16 cellular contexts compared by ENCODE assay signal in the genomic region with DNA sequence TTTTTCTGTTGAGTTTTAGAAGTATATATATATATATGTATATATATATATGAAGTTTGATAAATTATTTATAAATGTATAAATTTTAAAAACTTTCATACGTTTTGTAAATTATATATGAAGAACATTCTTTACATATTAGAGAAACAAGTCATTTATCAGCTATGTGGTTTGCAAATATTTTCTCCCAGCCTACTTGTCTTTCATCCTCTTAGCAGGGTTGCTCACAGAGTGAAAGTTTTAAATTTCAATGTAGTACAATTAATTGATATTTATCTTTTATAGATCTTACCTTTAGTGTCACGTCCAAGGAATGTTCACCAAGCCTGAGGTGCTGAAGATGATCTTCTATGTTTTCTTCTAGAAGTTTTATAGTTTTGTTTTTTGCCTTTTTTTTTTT.
DNase-seq lines count a peak whose midpoint lies in the region; ATAC-seq, FAIRE-seq and TF ChIP-seq lines count a peak whose summit lies in the region.
"Had no signal": no experiment of that assay in that cellular context is flagged by ENCODE, and none has a peak within 500 bp of the region (broad histone marks: within the 10 kb centered on the region; RNA-seq: fewer than 3 reads in every experiment).

No MANE protein-coding gene starts in this region.

- DNase-seq in SJCRH30 (no peak), choroid plexus epithelial cell (ENCODE audit: low read depth) (peak; percentile 63), mesothelial cell of epicardium (ENCODE audit: low spot score in 2 of 2, unreplicated experiment in 2 of 2) (no peak), NCI-H524 (lab: John Stamatoyannopoulos, UW) (no peak), NCI-H2227 treated with DMSO at 0.1 percent for 48 hours (lab: John Stamatoyannopoulos, UW) (no peak)
- DNase-seq in activated CD8-positive, alpha-beta memory T cell treated with anti-CD3 and anti-CD28 coated beads for 24 hours, result no peak
- DNase-seq: C1 segment of cervical spinal cord; Karpas-422; NCI-H1105; NCI-H446; NK-92 treated with Interleukin-12 subunit alpha and Interleukin-12 subunit beta, amount 100 ng/mL, for 24 hours; SHP77 treated with DMSO at 0.1 percent for 48 hours had no signal

- peak; percentile 9 for FAIRE-seq in A204.1 (lab: Jason Lieb, UNC)
- FAIRE-seq: GM19239 had no signal

- no peaks in the 10 kb centered on the region for H3K27me3 Mint-ChIP-seq in mesothelial cell of epicardium (ENCODE audit: low read depth)

- H3K36me3 Mint-ChIP-seq in mesothelial cell of epicardium, result no peaks in the 10 kb centered on the region

- peak overlapping the region; percentile 22; the same call in 1 of the 2 replicates for H3K27ac ChIP-seq in SJCRH30
- H3K27ac ChIP-seq: 22Rv1 had no signal

- peak overlapping the region; percentile 87 for H3K27ac Mint-ChIP-seq in mesothelial cell of epicardium

- no peak for ATAC-seq in HG03159 (IDR thresholded peaks at IDR 0.05; ENCODE audit: unreplicated experiment)

- H3K4me1 Mint-ChIP-seq in mesothelial cell of epicardium, result peaks cover 22% of the 10 kb centered on the region

- TF ChIP-seq CTCF in choroid plexus epithelial cell (conservative IDR thresholded peaks at IDR 0.05; ENCODE audit: low read depth, low read length) (no peak), mesothelial cell of epicardium (IDR thresholded peaks at IDR 0.05; ENCODE audit: unreplicated experiment) (no peak)

- peaks cover 5% of the 10 kb centered on the region for H3K9me3 Mint-ChIP-seq in mesothelial cell of epicardium

- H3K36me3 ChIP-seq in SJCRH30, result no peaks in the 10 kb centered on the region

- H3K9me3 ChIP-seq in SJCRH30 (replicated peaks), result no peaks in the 10 kb centered on the region

- no peak overlapping the region for H3K4me3 Mint-ChIP-seq in mesothelial cell of epicardium

- peaks cover 20% of the 10 kb centered on the region for H3K4me1 ChIP-seq in SJCRH30

- no peak overlapping the region for H3K4me3 ChIP-seq in SJCRH30
- H3K4me3 ChIP-seq in choroid plexus epithelial cell (ENCODE audit: low read depth, low read length), result no peak overlapping the region

- H3K27me3 ChIP-seq in SJCRH30, result no peaks in the 10 kb centered on the region
